ENCODE assay signal across 11 cellular contexts in genomic region chr4:105725623-105726022, GRCh38.
"Had no signal": no experiment of that assay in that cellular context is flagged by ENCODE, and none has a peak within 500 bp of the region (broad histone marks: within the 10 kb centered on the region; RNA-seq: fewer than 3 reads in every experiment).

No MANE protein-coding gene starts in this region.

- H2AFZ ChIP-seq: GM23248, GM23338 had no signal

- H3K4me3 ChIP-seq: GM23248, GM23338, HAP-1 had no signal

- H3K27ac ChIP-seq: GM23248 had no signal

- DNase-seq: GM23248, GOT3, H7, H9, HCEC 1CT, HFFc6 had no signal

- H3K9ac ChIP-seq: GM23248 had no signal

- FAIRE-seq: H1, H54 had no signal

- H3K4me2 ChIP-seq: GM23338 had no signal

- H3K9me3 ChIP-seq: HAP-1 had no signal

- ATAC-seq: GM23338, HCT116 had no signal
